ENCODE assay signal across 1 cellular context in genomic region chr16:70551788-70552187, GRCh38.
TF ChIP-seq lines count a peak whose summit lies in the region.

No MANE protein-coding gene starts in this region.

TF ChIP-seq in HEK293, 187 proteins besides CTCF, POLR2A, EP300 and RAD21 (continued from another document):
- TF ChIP-seq PRDM10 (tag by site-specific recombination; IDR thresholded peaks at IDR 0.05) (peak; percentile 46), SCRT2 (tag by site-specific recombination; IDR thresholded peaks at IDR 0.05) (peak; percentile 91), SCRT1 (tag by site-specific recombination; IDR thresholded peaks at IDR 0.05; ENCODE audit: borderline replicate concordance) (peak; percentile 73; the same call in 1 of the 2 replicates)
